ENCODE assay signal across 21 cellular contexts in the genomic region with DNA sequence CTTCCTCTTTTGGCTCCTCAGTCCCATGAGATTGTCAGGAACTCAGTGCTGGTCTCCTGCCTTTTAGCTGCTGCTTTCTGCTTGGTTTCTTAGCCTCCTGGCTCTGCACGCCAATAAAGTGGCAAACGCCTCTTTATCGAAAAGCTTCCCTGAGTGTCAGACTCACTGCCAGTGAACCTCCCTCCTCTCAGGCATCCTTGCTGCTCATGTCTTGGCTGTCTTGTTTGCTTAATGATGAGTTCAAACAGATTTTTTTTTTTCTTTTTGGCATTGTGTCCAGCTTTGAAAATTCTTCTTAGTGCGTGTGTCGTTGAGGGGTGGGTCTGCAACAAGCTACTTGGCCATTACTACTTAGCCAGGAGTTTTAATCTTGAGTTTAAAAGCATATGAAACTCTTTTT. TPM values are rescaled to one million over a fixed set of nuclear protein-coding genes. Genes with fewer than 3 reads are reported as not detected.
DNase-seq lines count a peak whose midpoint lies in the region; ATAC-seq, FAIRE-seq and TF ChIP-seq lines count a peak whose summit lies in the region.
"Had no signal": no experiment of that assay in that cellular context is flagged by ENCODE, and none has a peak within 500 bp of the region (broad histone marks: within the 10 kb centered on the region; RNA-seq: fewer than 3 reads in every experiment).

No MANE protein-coding gene starts in this region.

- H3K36me3 Mint-ChIP-seq in CD4-positive, alpha-beta memory T cell, result peaks cover 6 to 15% of the 10 kb centered on the region in 2 donors
- H3K36me3 Mint-ChIP-seq in astrocyte (ENCODE audit: low read depth, unreplicated experiment), result peaks cover 2% of the 10 kb centered on the region
- H3K36me3 Mint-ChIP-seq in naive thymus-derived CD8-positive, alpha-beta T cell, result peaks cover 0 to 7% (median 6%) of the 10 kb centered on the region in 3 donors

- no peak overlapping the region for H3K4me3 ChIP-seq in CD4-positive, alpha-beta memory T cell (ENCODE audit: low read length in 2 of 2)
- H3K4me3 ChIP-seq in astrocyte (ENCODE audit: insufficient read depth, low read depth, low read length), result no peak overlapping the region
- H3K4me3 ChIP-seq: ascending aorta, psoas muscle, tibial artery had no signal

- H3K9me3 ChIP-seq in CD4-positive, alpha-beta memory T cell (ENCODE audit: control insufficient read depth in 1 of 2, low read length in 2 of 2), result no peaks in the 10 kb centered on the region
- no peaks in the 10 kb centered on the region for H3K9me3 ChIP-seq in astrocyte (ENCODE audit: insufficient read depth, low read depth, low read length)
- H3K9me3 ChIP-seq: ascending aorta, psoas muscle, tibial artery had no signal

- H3K4me1 Mint-ChIP-seq in CD4-positive, alpha-beta memory T cell, result peaks cover 55 to 88% (median 71%) of the 10 kb centered on the region in 4 donors
- peaks cover 3% of the 10 kb centered on the region for H3K4me1 Mint-ChIP-seq in astrocyte (ENCODE audit: low read depth, unreplicated experiment)
- peaks cover 40 to 85% (median 84%) of the 10 kb centered on the region in 4 donors for H3K4me1 Mint-ChIP-seq in naive thymus-derived CD8-positive, alpha-beta T cell

- peaks cover 45% of the 10 kb centered on the region for H3K4me1 ChIP-seq in CD4-positive, alpha-beta memory T cell (ENCODE audit: insufficient read depth, low read length)
- no peaks in the 10 kb centered on the region for H3K4me1 ChIP-seq in astrocyte (ENCODE audit: insufficient read depth, low read length)
- H3K4me1 ChIP-seq: ascending aorta, psoas muscle, tibial artery had no signal

- no peak for DNase-seq in CD4-positive, alpha-beta memory T cell
- DNase-seq in HT1080 (ENCODE audit: low read depth) (peak; percentile 64), astrocyte (ENCODE audit: low read depth) (peak; percentile 35), T1000 (lab: John Stamatoyannopoulos, UW) (no peak)
- no peak for DNase-seq in naive thymus-derived CD8-positive, alpha-beta T cell
- DNase-seq in stimulated activated CD4-positive, alpha-beta T cell treated with anti-CD3 and anti-CD28 coated beads, Interleukin-4, amount 100 ng/mL, for 4 hours, result no peak
- DNase-seq: AML-193, Calu3, mesendoderm, NCI-H1092 treated with DMSO at 0.1 percent for 48 hours, NCI-H2029 treated with DMSO at 0.1 percent for 48 hours, NCI-H446 treated with DMSO at 0.1 percent for 48 hours, psoas muscle, tibial artery had no signal

- POLR2A ChIA-PET in CD4-positive, alpha-beta memory T cell (lab: Charles Lee; ENCODE audit: partially characterized antibody), result interaction anchor here (1.1 to 2.6 kb wide), 5 partner anchors 9 to 66 kb away, joined by 3 to 14 read pairs (median 3); a partner anchor contains a TSS
- POLR2A ChIA-PET in naive thymus-derived CD8-positive, alpha-beta T cell (lab: Charles Lee), result interaction anchor here (1.3 to 2.3 kb wide), 3 partner anchors 9 to 32 kb away, joined by 3 to 12 read pairs (median 4); no protein-coding TSS in a partner anchor

- peak overlapping the region in 4 of 8 donors; percentile 11 to 43 (median 20) for H3K4me3 Mint-ChIP-seq in CD4-positive, alpha-beta memory T cell
- H3K4me3 Mint-ChIP-seq in astrocyte (ENCODE audit: unreplicated experiment), result no peak overlapping the region
- peak overlapping the region in 4 of 10 donors; percentile 19 to 64 (median 46) for H3K4me3 Mint-ChIP-seq in naive thymus-derived CD8-positive, alpha-beta T cell

- no peak for ATAC-seq in naive thymus-derived CD8-positive, alpha-beta T cell
- ATAC-seq in HG03045 (IDR thresholded peaks at IDR 0.05; ENCODE audit: unreplicated experiment), result no peak
- ATAC-seq: psoas muscle had no signal

- no peaks in the 10 kb centered on the region for H3K36me3 ChIP-seq in CD4-positive, alpha-beta memory T cell (ENCODE audit: insufficient read depth, low read length)
- no peaks in the 10 kb centered on the region for H3K36me3 ChIP-seq in astrocyte (ENCODE audit: insufficient read depth, low read length)
- H3K36me3 ChIP-seq: ascending aorta, tibial artery had no signal

- H3K4me2 ChIP-seq in astrocyte (ENCODE audit: low read length), result peak overlapping the region; percentile 7
- H3K4me2 ChIP-seq: KMS-11 had no signal

- no peaks in the 10 kb centered on the region for H3K9me3 Mint-ChIP-seq in CD4-positive, alpha-beta memory T cell
- no peaks in the 10 kb centered on the region for H3K9me3 Mint-ChIP-seq in astrocyte (ENCODE audit: unreplicated experiment)
- no peaks in the 10 kb centered on the region for H3K9me3 Mint-ChIP-seq in naive thymus-derived CD8-positive, alpha-beta T cell

- no peaks in the 10 kb centered on the region for H3K27me3 ChIP-seq in CD4-positive, alpha-beta memory T cell (ENCODE audit: insufficient read depth, low read length)
- no peaks in the 10 kb centered on the region for H3K27me3 ChIP-seq in astrocyte (ENCODE audit: insufficient read depth, low read length)
- H3K27me3 ChIP-seq: ascending aorta, tibial artery had no signal

- no peak for FAIRE-seq in astrocyte (lab: Jason Lieb, UNC)
- FAIRE-seq: colon, endometrium, keratinocyte had no signal

- no peak overlapping the region for H2AFZ ChIP-seq in astrocyte (ENCODE audit: low read depth, low read length)

- TF ChIP-seq CTCF in astrocyte (IDR thresholded peaks at IDR 0.05; ENCODE audit: insufficient read depth, low read depth, low read length), result no peak

- H3K27me3 Mint-ChIP-seq in CD4-positive, alpha-beta memory T cell, result no peaks in the 10 kb centered on the region
- no peaks in the 10 kb centered on the region for H3K27me3 Mint-ChIP-seq in astrocyte (ENCODE audit: low read depth, unreplicated experiment)
- H3K27me3 Mint-ChIP-seq in naive thymus-derived CD8-positive, alpha-beta T cell, result no peaks in the 10 kb centered on the region

- peak overlapping the region in 5 of 7 donors; percentile 6 to 66 (median 43) for H3K27ac Mint-ChIP-seq in CD4-positive, alpha-beta memory T cell
- no peak overlapping the region for H3K27ac Mint-ChIP-seq in astrocyte (ENCODE audit: unreplicated experiment)
- peak overlapping the region in 8 of 10 donors; percentile 15 to 87 (median 66) for H3K27ac Mint-ChIP-seq in naive thymus-derived CD8-positive, alpha-beta T cell

- no peaks in the 10 kb centered on the region for H4K20me1 ChIP-seq in astrocyte (ENCODE audit: insufficient read depth, low read length)

- CTCF ChIA-PET in CD4-positive, alpha-beta memory T cell (lab: Charles Lee; ENCODE audit: partially characterized antibody), result interaction anchor here (1.2 to 1.7 kb wide), 4 partner anchors 9 to 133 kb away, joined by 3 to 6 read pairs (median 5); a partner anchor contains a TSS

- H3K9ac ChIP-seq in astrocyte (ENCODE audit: low read length), result no peak overlapping the region
- H3K9ac ChIP-seq: KMS-11 had no signal

- peaks cover 6% of the 10 kb centered on the region for H3K79me2 ChIP-seq in astrocyte (ENCODE audit: insufficient read depth, low read length)

- no peak overlapping the region for H3K27ac ChIP-seq in CD4-positive, alpha-beta memory T cell (ENCODE audit: low read depth, low read length)
- no peak overlapping the region for H3K27ac ChIP-seq in astrocyte (ENCODE audit: low read depth, low read length)
- H3K27ac ChIP-seq: KMS-11, psoas muscle, RWPE1, tibial artery had no signal

- intact Hi-C loops in CD4-positive, alpha-beta memory T cell (cut with micrococcal nuclease), result no loop called here

RNA-seq across cellular contexts. Expression of a gene that starts 14.9 kb away (rescaled TPM):
- total RNA-seq in CD4-positive, alpha-beta memory T cell, result 10 to 100 TPM; 33.7 to 39.3 TPM
- 10 to 100 TPM; 10.0 to 16.9 TPM for polyA plus RNA-seq in CD4-positive, alpha-beta memory T cell
- 6.4 and 6.6 TPM in 2 replicates for total RNA-seq in HT1080 (2014; rRNA removed; shearing (Covaris generic))
- 4.7 and 5.7 TPM in 2 replicates for polyA plus RNA-seq in HT1080 (2015; cell fraction: cytosol; rRNA removed)
- polyA plus RNA-seq in HT1080 (2015; cell fraction: nucleus; rRNA removed), result 6.0 and 7.5 TPM in 2 replicates
- total RNA-seq in astrocyte, result 8.0 and 8.5 TPM in 2 replicates
- 10 to 100 TPM; 35.2 to 35.9 TPM for total RNA-seq in naive thymus-derived CD8-positive, alpha-beta T cell
- 10 to 100 TPM in 2 of 3 donors, 1 to 10 TPM in 1; 8.3 to 21.7 (median 13.7) TPM for polyA plus RNA-seq in naive thymus-derived CD8-positive, alpha-beta T cell

Comparison
In these comparisons a context has a peak if more than half of its experiments do, and no peak if none do; other contexts are left out.
1. DNase-seq: peak in HT1080 (single experiment) and astrocyte (single experiment); none in CD4-positive, alpha-beta memory T cell (0 of 5), naive thymus-derived CD8-positive, alpha-beta T cell (0 of 10), T1000 (single experiment) and stimulated activated CD4-positive, alpha-beta T cell treated with anti-CD3 and anti-CD28 coated beads, Interleukin-4, amount 100 ng/mL, for 4 hours (0 of 2).